1 cellular context compared by ENCODE assay signal in the genomic region with DNA sequence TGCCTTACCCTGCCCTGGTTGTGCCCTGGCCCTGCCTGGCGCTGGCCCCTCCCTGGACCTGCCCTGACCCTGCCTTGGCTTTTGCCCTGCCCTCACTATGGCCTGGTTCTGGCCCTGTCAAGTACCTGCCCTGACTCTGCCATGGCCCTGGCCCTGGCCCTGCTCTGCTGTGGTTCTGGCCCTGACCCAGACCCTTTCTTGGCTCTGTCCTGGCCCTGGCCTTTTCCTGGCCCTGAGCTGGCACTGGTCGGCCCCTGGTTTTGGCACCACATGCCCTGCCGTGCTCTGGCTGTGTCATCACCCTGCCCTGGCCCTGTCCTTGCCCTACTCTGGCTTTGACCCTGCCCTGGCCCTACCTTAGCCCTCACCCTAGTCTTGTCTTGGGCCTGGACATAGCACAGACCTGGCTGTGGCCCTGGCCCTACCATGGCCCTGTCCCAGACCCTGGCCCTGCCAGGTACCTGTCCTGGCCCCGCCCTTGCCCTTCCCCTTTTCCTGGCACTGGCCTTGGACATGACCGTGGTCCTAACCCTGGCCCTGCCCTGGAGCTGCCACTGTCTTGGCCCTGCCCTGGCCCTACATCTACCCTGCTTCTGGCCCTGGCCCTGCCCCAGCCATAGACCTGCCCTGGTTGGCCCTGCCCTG.
TF ChIP-seq lines count a peak whose summit lies in the region.

No MANE protein-coding gene starts in this region.

TF ChIP-seq in GM23338, 12 proteins besides CTCF, POLR2A, EP300 and RAD21 (continued from another document):
- TF ChIP-seq, protein P1, sequence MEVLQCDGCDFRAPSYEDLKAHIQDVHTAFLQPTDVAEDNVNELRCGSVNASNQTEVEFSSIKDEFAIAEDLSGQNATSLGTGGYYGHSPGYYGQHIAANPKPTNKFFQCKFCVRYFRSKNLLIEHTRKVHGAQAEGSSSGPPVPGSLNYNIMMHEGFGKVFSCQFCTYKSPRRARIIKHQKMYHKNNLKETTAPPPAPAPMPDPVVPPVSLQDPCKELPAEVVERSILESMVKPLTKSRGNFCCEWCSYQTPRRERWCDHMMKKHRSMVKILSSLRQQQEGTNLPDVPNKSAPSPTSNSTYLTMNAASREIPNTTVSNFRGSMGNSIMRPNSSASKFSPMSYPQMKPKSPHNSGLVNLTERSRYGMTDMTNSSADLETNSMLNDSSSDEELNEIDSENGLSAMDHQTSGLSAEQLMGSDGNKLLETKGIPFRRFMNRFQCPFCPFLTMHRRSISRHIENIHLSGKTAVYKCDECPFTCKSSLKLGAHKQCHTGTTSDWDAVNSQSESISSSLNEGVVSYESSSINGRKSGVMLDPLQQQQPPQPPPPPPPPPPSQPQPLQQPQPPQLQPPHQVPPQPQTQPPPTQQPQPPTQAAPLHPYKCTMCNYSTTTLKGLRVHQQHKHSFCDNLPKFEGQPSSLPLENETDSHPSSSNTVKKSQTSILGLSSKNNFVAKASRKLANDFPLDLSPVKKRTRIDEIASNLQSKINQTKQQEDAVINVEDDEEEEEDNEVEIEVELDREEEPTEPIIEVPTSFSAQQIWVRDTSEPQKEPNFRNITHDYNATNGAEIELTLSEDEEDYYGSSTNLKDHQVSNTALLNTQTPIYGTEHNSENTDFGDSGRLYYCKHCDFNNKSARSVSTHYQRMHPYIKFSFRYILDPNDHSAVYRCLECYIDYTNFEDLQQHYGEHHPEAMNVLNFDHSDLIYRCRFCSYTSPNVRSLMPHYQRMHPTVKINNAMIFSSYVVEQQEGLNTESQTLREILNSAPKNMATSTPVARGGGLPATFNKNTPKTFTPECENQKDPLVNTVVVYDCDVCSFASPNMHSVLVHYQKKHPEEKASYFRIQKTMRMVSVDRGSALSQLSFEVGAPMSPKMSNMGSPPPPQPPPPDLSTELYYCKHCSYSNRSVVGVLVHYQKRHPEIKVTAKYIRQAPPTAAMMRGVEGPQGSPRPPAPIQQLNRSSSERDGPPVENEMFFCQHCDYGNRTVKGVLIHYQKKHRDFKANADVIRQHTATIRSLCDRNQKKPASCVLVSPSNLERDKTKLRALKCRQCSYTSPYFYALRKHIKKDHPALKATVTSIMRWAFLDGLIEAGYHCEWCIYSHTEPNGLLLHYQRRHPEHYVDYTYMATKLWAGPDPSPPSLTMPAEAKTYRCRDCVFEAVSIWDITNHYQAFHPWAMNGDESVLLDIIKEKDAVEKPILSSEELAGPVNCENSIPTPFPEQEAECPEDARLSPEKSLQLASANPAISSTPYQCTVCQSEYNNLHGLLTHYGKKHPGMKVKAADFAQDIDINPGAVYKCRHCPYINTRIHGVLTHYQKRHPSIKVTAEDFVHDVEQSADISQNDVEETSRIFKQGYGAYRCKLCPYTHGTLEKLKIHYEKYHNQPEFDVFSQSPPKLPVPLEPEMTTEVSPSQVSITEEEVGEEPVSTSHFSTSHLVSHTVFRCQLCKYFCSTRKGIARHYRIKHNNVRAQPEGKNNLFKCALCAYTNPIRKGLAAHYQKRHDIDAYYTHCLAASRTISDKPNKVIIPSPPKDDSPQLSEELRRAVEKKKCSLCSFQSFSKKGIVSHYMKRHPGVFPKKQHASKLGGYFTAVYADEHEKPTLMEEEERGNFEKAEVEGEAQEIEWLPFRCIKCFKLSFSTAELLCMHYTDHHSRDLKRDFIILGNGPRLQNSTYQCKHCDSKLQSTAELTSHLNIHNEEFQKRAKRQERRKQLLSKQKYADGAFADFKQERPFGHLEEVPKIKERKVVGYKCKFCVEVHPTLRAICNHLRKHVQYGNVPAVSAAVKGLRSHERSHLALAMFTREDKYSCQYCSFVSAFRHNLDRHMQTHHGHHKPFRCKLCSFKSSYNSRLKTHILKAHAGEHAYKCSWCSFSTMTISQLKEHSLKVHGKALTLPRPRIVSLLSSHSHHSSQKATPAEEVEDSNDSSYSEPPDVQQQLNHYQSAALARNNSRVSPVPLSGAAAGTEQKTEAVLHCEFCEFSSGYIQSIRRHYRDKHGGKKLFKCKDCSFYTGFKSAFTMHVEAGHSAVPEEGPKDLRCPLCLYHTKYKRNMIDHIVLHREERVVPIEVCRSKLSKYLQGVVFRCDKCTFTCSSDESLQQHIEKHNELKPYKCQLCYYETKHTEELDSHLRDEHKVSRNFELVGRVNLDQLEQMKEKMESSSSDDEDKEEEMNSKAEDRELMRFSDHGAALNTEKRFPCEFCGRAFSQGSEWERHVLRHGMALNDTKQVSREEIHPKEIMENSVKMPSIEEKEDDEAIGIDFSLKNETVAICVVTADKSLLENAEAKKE (CRISPR knock-in tag; IDR thresholded peaks at IDR 0.05) = no peak
- TF ChIP-seq, protein P2, sequence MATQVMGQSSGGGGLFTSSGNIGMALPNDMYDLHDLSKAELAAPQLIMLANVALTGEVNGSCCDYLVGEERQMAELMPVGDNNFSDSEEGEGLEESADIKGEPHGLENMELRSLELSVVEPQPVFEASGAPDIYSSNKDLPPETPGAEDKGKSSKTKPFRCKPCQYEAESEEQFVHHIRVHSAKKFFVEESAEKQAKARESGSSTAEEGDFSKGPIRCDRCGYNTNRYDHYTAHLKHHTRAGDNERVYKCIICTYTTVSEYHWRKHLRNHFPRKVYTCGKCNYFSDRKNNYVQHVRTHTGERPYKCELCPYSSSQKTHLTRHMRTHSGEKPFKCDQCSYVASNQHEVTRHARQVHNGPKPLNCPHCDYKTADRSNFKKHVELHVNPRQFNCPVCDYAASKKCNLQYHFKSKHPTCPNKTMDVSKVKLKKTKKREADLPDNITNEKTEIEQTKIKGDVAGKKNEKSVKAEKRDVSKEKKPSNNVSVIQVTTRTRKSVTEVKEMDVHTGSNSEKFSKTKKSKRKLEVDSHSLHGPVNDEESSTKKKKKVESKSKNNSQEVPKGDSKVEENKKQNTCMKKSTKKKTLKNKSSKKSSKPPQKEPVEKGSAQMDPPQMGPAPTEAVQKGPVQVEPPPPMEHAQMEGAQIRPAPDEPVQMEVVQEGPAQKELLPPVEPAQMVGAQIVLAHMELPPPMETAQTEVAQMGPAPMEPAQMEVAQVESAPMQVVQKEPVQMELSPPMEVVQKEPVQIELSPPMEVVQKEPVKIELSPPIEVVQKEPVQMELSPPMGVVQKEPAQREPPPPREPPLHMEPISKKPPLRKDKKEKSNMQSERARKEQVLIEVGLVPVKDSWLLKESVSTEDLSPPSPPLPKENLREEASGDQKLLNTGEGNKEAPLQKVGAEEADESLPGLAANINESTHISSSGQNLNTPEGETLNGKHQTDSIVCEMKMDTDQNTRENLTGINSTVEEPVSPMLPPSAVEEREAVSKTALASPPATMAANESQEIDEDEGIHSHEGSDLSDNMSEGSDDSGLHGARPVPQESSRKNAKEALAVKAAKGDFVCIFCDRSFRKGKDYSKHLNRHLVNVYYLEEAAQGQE (IDR thresholded peaks at IDR 0.05; ENCODE audit: unreplicated experiment) = no peak
- TF ChIP-seq POLR2AphosphoS5 (IDR thresholded peaks at IDR 0.05; ENCODE audit: low read depth) = no peak
- TF ChIP-seq CREB1 (CRISPR knock-in tag; IDR thresholded peaks at IDR 0.05; ENCODE audit: low read depth) = no peak
- no peak for TF ChIP-seq JUNB (IDR thresholded peaks at IDR 0.05; ENCODE audit: unreplicated experiment)
- TF ChIP-seq EZH2 (IDR thresholded peaks at IDR 0.05; ENCODE audit: low read depth, unreplicated experiment) = no peak
- TF ChIP-seq EZH2phosphoT487 (IDR thresholded peaks at IDR 0.05; ENCODE audit: unreplicated experiment) = no peak
- TF ChIP-seq ZNF114 (CRISPR knock-in tag; IDR thresholded peaks at IDR 0.05) = no peak
- no peak for TF ChIP-seq NANOG (IDR thresholded peaks at IDR 0.05; ENCODE audit: borderline replicate concordance)
TF ChIP-seq in GM23338: peak in this region for 0.
